9 cellular contexts compared by ENCODE assay signal in genomic region chr1:112172294-112172882, GRCh38.
DNase-seq lines count a peak whose midpoint lies in the region; ATAC-seq, FAIRE-seq and TF ChIP-seq lines count a peak whose summit lies in the region.
"Had no signal": no experiment of that assay in that cellular context is flagged by ENCODE, and none has a peak within 500 bp of the region (broad histone marks: within the 10 kb centered on the region; RNA-seq: fewer than 3 reads in every experiment).

No MANE protein-coding gene starts in this region.

- WGBS in iPS DF 6.9 (ENCODE audit: insufficient coverage, insufficient read length) = no CpG with 5 or more reads among the region's 2 CpGs

- H3K9me3 Mint-ChIP-seq in HFFc6 (no peaks in the 10 kb centered on the region; the same call in 1 of the 2 replicates), WTC11 (no peaks in the 10 kb centered on the region)

- H3K4me1 ChIP-seq in A673 (ENCODE audit: insufficient read depth, low read length, poor library complexity, severe bottlenecking) = no peaks in the 10 kb centered on the region
- no peaks in the 10 kb centered on the region; the same call in 1 of the 2 replicates for H3K4me1 ChIP-seq in iPS DF 6.9 (ENCODE audit: control insufficient read depth, insufficient read depth, low read length)

- H3K4me3 Mint-ChIP-seq in HFFc6 = no peak overlapping the region
- no peak overlapping the region for H3K4me3 Mint-ChIP-seq in WTC11

- POLR2A ChIA-PET in A673 (lab: Charles Lee; ENCODE audit: low non-redundant PET) = no interaction called here
- POLR2A ChIA-PET in WTC11 (lab: Charles Lee) = no interaction called here

- H3K36me3 Mint-ChIP-seq in HFFc6 (ENCODE audit: low read depth) = no peaks in the 10 kb centered on the region
- H3K36me3 Mint-ChIP-seq in WTC11 = no peaks in the 10 kb centered on the region

- no peaks in the 10 kb centered on the region for H3K9me3 ChIP-seq in A673 (ENCODE audit: low read depth, low read length, poor library complexity, severe bottlenecking)
- H3K9me3 ChIP-seq in iPS DF 6.9 (ENCODE audit: control insufficient read depth, insufficient read depth, low read length) = no peaks in the 10 kb centered on the region

- CTCF ChIA-PET in A673 (lab: Charles Lee) = no interaction called here
- CTCF ChIA-PET in WTC11 (lab: Charles Lee) = no interaction called here

- H3K4me3 ChIP-seq in A673 (ENCODE audit: low read depth, low read length, poor library complexity, severe bottlenecking) (no peak overlapping the region), iPS DF 6.9 (ENCODE audit: low read length) (no peak overlapping the region)

- intact Hi-C loops in A673 (cut with micrococcal nuclease; ENCODE audit: unreplicated experiment) = no loop called here

- H3K27me3 Mint-ChIP-seq in HFFc6 (ENCODE audit: insufficient read depth) (peaks cover 4% of the 10 kb centered on the region), WTC11 (ENCODE audit: low read depth) (peaks cover 17% of the 10 kb centered on the region)

- ATAC-seq in WTC11 (peak; percentile 79), GM19452 (IDR thresholded peaks at IDR 0.05; ENCODE audit: unreplicated experiment) (no peak)

- TF ChIP-seq CTCF in A673 (conservative IDR thresholded peaks at IDR 0.05; ENCODE audit: low read depth, low read length) (no peak), HFFc6 (IDR thresholded peaks at IDR 0.05) (no peak), WTC11 (IDR thresholded peaks at IDR 0.05) (no peak), D721Med (IDR thresholded peaks at IDR 0.05; ENCODE audit: insufficient read depth, missing control alignments) (no peak)

- no TSS peak for BruUV-seq in A673 (replicated peaks; lab: Mats Ljungman, UMichigan)

- no peak overlapping the region for H3K27ac Mint-ChIP-seq in HFFc6
- no peak overlapping the region for H3K27ac Mint-ChIP-seq in WTC11

- H3K27me3 ChIP-seq in A673 (replicated peaks; ENCODE audit: insufficient read depth, low read depth, low read length, poor library complexity) = peaks cover 13% of the 10 kb centered on the region
- no peaks in the 10 kb centered on the region for H3K27me3 ChIP-seq in iPS DF 6.9 (ENCODE audit: control insufficient read depth, insufficient read depth, low read length)

- H3K4me1 Mint-ChIP-seq in HFFc6 (ENCODE audit: low read depth) (no peaks in the 10 kb centered on the region), WTC11 (no peaks in the 10 kb centered on the region)

- DNase-seq in A673 (ENCODE audit: low spot score) (peak; percentile 64), HFFc6 (peak; percentile 38), WTC11 (ENCODE audit: low spot score) (peak; percentile 73), iPS DF 6.9 (ENCODE audit: low read depth, low spot score) (peak; percentile 41), D721Med (ENCODE audit: insufficient read length, low spot score) (no peak), SW 1271 (lab: John Stamatoyannopoulos, UW) (no peak)
- DNase-seq in activated CD8-positive, alpha-beta memory T cell treated with anti-CD3 and anti-CD28 coated beads, Interleukin-2, amount 50 U/mL, for 48 hours = no peak
- DNase-seq: NCI-H187 treated with DMSO at 0.1 percent for 48 hours had no signal

- FAIRE-seq in D721Med (lab: Jason Lieb, UNC) = no peak

- H3K27ac ChIP-seq in A673 (ENCODE audit: low read depth, low read length, poor library complexity, severe bottlenecking) (no peak overlapping the region), iPS DF 6.9 (ENCODE audit: low read length) (no peak overlapping the region)

- H3K36me3 ChIP-seq in A673 (ENCODE audit: insufficient read depth, low read length, poor library complexity, severe bottlenecking) = no peaks in the 10 kb centered on the region
- no peaks in the 10 kb centered on the region for H3K36me3 ChIP-seq in iPS DF 6.9 (ENCODE audit: control insufficient read depth, insufficient read depth, low read length)

TF ChIP-seq in WTC11, 78 proteins besides CTCF, POLR2A, EP300 and RAD21:
- TF ChIP-seq NFYB (CRISPR knock-in tag; conservative IDR thresholded peaks at IDR 0.05; ENCODE audit: low read depth) (no peak), CBFB (CRISPR knock-in tag; IDR thresholded peaks at IDR 0.05; ENCODE audit: low read depth) (no peak), SP1 (CRISPR knock-in tag; conservative IDR thresholded peaks at IDR 0.05) (no peak), NR1H2 (CRISPR knock-in tag; IDR thresholded peaks at IDR 0.05) (no peak), GABPB1 (CRISPR knock-in tag; IDR thresholded peaks at IDR 0.05) (0 out of 2 replicates have a peak, but pooled peaks have one; percentile 57), ZNF671 (CRISPR knock-in tag; IDR thresholded peaks at IDR 0.05) (no peak)

Comparison
In these comparisons a context has a peak if more than half of its experiments do, and no peak if none do; other contexts are left out.
1. DNase-seq: peak in A673 (single experiment), HFFc6 (single experiment), WTC11 (single experiment) and iPS DF 6.9 (single experiment); none in D721Med (single experiment), activated CD8-positive, alpha-beta memory T cell treated with anti-CD3 and anti-CD28 coated beads, Interleukin-2, amount 50 U/mL, for 48 hours (single experiment) and SW 1271 (0 of 2).